1 cellular context compared by ENCODE assay signal in genomic region chr18:5294618-5295230, GRCh38.
TF ChIP-seq lines count a peak whose summit lies in the region.

No MANE protein-coding gene starts in this region.

TF ChIP-seq in K562, 482 proteins besides CTCF, POLR2A, EP300 and RAD21 (continued from another document and continues in another):
- TF ChIP-seq ETS1 (conservative IDR thresholded peaks at IDR 0.05; ENCODE audit: control insufficient read depth, low read depth, low read length) (0 out of 2 replicates have a peak, but pooled peaks have one; percentile 43), ARID3B (CRISPR knock-in tag; IDR thresholded peaks at IDR 0.05; ENCODE audit: borderline replicate concordance) (0 out of 2 replicates have a peak, but pooled peaks have one; percentile 62), TRIM24 (IDR thresholded peaks at IDR 0.05) (no peak), TCF7L2 (IDR thresholded peaks at IDR 0.05; ENCODE audit: low read depth, low read length) (no peak), LCOR (CRISPR knock-in tag; IDR thresholded peaks at IDR 0.05) (no peak), ZNF431 (CRISPR knock-in tag; IDR thresholded peaks at IDR 0.05) (no peak), L3MBTL2 (IDR thresholded peaks at IDR 0.05) (peak; percentile 58; the same call in 1 of the 2 replicates), PCBP1 (IDR thresholded peaks at IDR 0.05; ENCODE audit: low read depth, low read length, poor library complexity, severe bottlenecking) (no peak), ZNF224 (CRISPR knock-in tag; IDR thresholded peaks at IDR 0.05) (no peak), LARP7 (IDR thresholded peaks at IDR 0.05) (no peak), MAFG (tag; conservative IDR thresholded peaks at IDR 0.05) (peak; percentile 61), IFI16 (CRISPR knock-in tag; IDR thresholded peaks at IDR 0.05) (no peak), CTCFL (IDR thresholded peaks at IDR 0.05; ENCODE audit: borderline replicate concordance, insufficient read depth, low read depth, low read length, poor library complexity, severe bottlenecking) (no peak), RBBP5 (IDR thresholded peaks at IDR 0.05; ENCODE audit: borderline replicate concordance, insufficient read depth, low read length, poor library complexity, severe bottlenecking) (peak; percentile 20), SAFB2 (IDR thresholded peaks at IDR 0.05; ENCODE audit: borderline replicate concordance, low read depth, low read length, severe bottlenecking) (no peak), HDAC2 (IDR thresholded peaks at IDR 0.05) (no peak), HDAC1 (IDR thresholded peaks at IDR 0.05) (0 out of 4 replicates have a peak, but pooled peaks of 1 of the 2 experiments have one; percentile 38), ZC3H11A (IDR thresholded peaks at IDR 0.05; ENCODE audit: low read depth, low read length) (no peak), RBM22 (IDR thresholded peaks at IDR 0.05; ENCODE audit: low read depth, low read length, poor library complexity, severe bottlenecking) (no peak), ZBTB1 (CRISPR knock-in tag; IDR thresholded peaks at IDR 0.05; ENCODE audit: borderline replicate concordance, low read depth) (no peak), ILK (tag; IDR thresholded peaks at IDR 0.05; ENCODE audit: borderline replicate concordance, low read depth) (no peak), CBFA2T3 (IDR thresholded peaks at IDR 0.05) (no peak), ZZZ3 (IDR thresholded peaks at IDR 0.05) (no peak), SMAD4 (CRISPR knock-in tag; conservative IDR thresholded peaks at IDR 0.05) (peak; percentile 36; the same call in 1 of the 2 replicates), ZNF512 (tag; IDR thresholded peaks at IDR 0.05) (no peak), RFX5 (IDR thresholded peaks at IDR 0.05; ENCODE audit: low read depth, low read length) (no peak), ZNF197 (CRISPR knock-in tag; IDR thresholded peaks at IDR 0.05; ENCODE audit: low read depth) (no peak), POLR2G (IDR thresholded peaks at IDR 0.05; ENCODE audit: low read depth, low read length) (peak; percentile 62), BHLHE40 (IDR thresholded peaks at IDR 0.05; ENCODE audit: low read length) (0 out of 2 replicates have a peak, but pooled peaks have one; percentile 11), POLR2B (IDR thresholded peaks at IDR 0.05; ENCODE audit: low read depth, partially characterized antibody) (no peak), PHF8 (IDR thresholded peaks at IDR 0.05; ENCODE audit: borderline replicate concordance, low read length) (peak; percentile 68), ZNF263 (CRISPR knock-in tag; IDR thresholded peaks at IDR 0.05; ENCODE audit: borderline replicate concordance) (peak; percentile 35; the same call in 1 of the 2 replicates), ESRRA (IDR thresholded peaks at IDR 0.05; ENCODE audit: borderline replicate concordance, low read depth) (no peak), NCOA4 (IDR thresholded peaks at IDR 0.05; ENCODE audit: partially characterized antibody) (no peak), SRSF7 (optimal IDR thresholded peaks at IDR 0.05; ENCODE audit: low read depth, low read length) (no peak), HMG20B (CRISPR knock-in tag; IDR thresholded peaks at IDR 0.05) (no peak), NCOA1 (IDR thresholded peaks at IDR 0.05; ENCODE audit: low read depth) (no peak), RBFOX2 (IDR thresholded peaks at IDR 0.05; ENCODE audit: low read depth, low read length) (peak; percentile 56; the same call in 1 of the 2 replicates), ADNP (tag; IDR thresholded peaks at IDR 0.05) (no peak), CREB1 (IDR thresholded peaks at IDR 0.05) (no peak), CREB1 (CRISPR knock-in tag; IDR thresholded peaks at IDR 0.05) (no peak), ETV6 (IDR thresholded peaks at IDR 0.05; ENCODE audit: borderline replicate concordance in 1 of 2, low read depth in 2 of 2, low read length in 1 of 2) (no peak), ETV6 (CRISPR knock-in tag; IDR thresholded peaks at IDR 0.05; ENCODE audit: borderline replicate concordance) (no peak), RUNX1 (IDR thresholded peaks at IDR 0.05; ENCODE audit: low read depth) (no peak), POLR2H (tag; IDR thresholded peaks at IDR 0.05; ENCODE audit: low read depth) (0 out of 2 replicates have a peak, but pooled peaks have one; percentile 19), ZNF3 (CRISPR knock-in tag; IDR thresholded peaks at IDR 0.05) (no peak), SMAD3 (CRISPR knock-in tag; conservative IDR thresholded peaks at IDR 0.05) (no peak), WHSC1 (IDR thresholded peaks at IDR 0.05; ENCODE audit: low read length) (no peak), SREBF2 (CRISPR knock-in tag; IDR thresholded peaks at IDR 0.05) (no peak), NKRF (IDR thresholded peaks at IDR 0.05; ENCODE audit: borderline replicate concordance) (no peak)
- TF ChIP-seq, protein P1, sequence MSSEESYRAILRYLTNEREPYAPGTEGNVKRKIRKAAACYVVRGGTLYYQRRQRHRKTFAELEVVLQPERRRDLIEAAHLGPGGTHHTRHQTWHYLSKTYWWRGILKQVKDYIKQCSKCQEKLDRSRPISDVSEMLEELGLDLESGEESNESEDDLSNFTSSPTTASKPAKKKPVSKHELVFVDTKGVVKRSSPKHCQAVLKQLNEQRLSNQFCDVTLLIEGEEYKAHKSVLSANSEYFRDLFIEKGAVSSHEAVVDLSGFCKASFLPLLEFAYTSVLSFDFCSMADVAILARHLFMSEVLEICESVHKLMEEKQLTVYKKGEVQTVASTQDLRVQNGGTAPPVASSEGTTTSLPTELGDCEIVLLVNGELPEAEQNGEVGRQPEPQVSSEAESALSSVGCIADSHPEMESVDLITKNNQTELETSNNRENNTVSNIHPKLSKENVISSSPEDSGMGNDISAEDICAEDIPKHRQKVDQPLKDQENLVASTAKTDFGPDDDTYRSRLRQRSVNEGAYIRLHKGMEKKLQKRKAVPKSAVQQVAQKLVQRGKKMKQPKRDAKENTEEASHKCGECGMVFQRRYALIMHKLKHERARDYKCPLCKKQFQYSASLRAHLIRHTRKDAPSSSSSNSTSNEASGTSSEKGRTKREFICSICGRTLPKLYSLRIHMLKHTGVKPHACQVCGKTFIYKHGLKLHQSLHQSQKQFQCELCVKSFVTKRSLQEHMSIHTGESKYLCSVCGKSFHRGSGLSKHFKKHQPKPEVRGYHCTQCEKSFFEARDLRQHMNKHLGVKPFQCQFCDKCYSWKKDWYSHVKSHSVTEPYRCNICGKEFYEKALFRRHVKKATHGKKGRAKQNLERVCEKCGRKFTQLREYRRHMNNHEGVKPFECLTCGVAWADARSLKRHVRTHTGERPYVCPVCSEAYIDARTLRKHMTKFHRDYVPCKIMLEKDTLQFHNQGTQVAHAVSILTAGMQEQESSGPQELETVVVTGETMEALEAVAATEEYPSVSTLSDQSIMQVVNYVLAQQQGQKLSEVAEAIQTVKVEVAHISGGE (CRISPR knock-in tag; IDR thresholded peaks at IDR 0.05) = 0 out of 6 replicates have a peak, but pooled peaks of 1 of the 3 experiments have one; percentile 23
- TF ChIP-seq, protein P2, sequence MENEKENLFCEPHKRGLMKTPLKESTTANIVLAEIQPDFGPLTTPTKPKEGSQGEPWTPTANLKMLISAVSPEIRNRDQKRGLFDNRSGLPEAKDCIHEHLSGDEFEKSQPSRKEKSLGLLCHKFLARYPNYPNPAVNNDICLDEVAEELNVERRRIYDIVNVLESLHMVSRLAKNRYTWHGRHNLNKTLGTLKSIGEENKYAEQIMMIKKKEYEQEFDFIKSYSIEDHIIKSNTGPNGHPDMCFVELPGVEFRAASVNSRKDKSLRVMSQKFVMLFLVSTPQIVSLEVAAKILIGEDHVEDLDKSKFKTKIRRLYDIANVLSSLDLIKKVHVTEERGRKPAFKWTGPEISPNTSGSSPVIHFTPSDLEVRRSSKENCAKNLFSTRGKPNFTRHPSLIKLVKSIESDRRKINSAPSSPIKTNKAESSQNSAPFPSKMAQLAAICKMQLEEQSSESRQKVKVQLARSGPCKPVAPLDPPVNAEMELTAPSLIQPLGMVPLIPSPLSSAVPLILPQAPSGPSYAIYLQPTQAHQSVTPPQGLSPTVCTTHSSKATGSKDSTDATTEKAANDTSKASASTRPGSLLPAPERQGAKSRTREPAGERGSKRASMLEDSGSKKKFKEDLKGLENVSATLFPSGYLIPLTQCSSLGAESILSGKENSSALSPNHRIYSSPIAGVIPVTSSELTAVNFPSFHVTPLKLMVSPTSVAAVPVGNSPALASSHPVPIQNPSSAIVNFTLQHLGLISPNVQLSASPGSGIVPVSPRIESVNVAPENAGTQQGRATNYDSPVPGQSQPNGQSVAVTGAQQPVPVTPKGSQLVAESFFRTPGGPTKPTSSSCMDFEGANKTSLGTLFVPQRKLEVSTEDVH (IDR thresholded peaks at IDR 0.05; ENCODE audit: low read depth, partially characterized antibody) = peak; percentile 42
- TF ChIP-seq, protein P3, sequence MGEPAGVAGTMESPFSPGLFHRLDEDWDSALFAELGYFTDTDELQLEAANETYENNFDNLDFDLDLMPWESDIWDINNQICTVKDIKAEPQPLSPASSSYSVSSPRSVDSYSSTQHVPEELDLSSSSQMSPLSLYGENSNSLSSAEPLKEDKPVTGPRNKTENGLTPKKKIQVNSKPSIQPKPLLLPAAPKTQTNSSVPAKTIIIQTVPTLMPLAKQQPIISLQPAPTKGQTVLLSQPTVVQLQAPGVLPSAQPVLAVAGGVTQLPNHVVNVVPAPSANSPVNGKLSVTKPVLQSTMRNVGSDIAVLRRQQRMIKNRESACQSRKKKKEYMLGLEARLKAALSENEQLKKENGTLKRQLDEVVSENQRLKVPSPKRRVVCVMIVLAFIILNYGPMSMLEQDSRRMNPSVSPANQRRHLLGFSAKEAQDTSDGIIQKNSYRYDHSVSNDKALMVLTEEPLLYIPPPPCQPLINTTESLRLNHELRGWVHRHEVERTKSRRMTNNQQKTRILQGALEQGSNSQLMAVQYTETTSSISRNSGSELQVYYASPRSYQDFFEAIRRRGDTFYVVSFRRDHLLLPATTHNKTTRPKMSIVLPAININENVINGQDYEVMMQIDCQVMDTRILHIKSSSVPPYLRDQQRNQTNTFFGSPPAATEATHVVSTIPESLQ (CRISPR knock-in tag; IDR thresholded peaks at IDR 0.05) = no peak
